ENCODE assay signal across 8 cellular contexts in the genomic region with DNA sequence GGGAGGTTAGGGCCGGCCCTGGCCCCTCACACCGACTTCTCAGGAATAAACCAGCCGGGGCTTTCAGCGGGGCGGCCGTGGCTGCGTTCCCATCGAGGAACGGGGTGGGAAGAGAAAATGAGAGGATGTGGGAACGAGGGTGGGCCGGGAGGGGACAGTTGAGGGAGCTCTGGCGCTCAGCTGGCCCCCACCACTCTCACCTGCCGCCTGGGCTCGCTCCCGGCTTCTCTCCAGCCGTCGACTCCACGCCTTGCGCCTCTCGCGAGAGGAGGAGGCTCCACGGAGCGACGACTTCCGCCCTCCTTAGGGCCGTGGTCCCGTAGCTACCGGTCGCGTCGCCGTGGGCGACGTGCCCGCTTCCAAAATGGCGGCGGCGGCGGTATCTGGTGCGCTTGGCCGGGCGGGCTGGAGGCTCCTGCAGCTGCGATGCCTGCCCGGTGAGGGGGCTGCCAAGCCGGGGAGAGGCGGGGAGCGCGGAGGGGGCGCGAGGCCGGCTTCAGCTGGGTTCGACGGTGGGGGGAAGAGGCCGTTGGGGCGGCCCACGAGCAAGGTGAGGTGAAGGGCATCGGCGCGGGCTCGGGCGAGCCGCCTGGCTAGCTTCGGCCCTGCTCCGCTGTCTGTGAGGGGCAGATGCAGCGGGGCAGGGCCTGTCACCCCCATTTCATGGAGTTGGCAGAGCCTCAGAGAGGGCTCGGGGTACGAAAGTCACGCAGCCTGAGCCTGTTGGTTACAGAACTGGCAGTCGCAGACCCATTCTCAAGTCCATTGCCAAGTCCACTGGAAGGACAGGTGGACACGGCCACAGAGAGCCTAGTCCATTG. TPM values are rescaled to one million over a fixed set of nuclear protein-coding genes. Genes with fewer than 3 reads are reported as not detected.
DNase-seq lines count a peak whose midpoint lies in the region; ATAC-seq lines count a peak whose summit lies in the region.

A gene (minus strand): TSS at position 244 of the 821 bp plus-strand sequence. CDS start 6,457 bp downstream, outside the sequence.
A gene with protein sequence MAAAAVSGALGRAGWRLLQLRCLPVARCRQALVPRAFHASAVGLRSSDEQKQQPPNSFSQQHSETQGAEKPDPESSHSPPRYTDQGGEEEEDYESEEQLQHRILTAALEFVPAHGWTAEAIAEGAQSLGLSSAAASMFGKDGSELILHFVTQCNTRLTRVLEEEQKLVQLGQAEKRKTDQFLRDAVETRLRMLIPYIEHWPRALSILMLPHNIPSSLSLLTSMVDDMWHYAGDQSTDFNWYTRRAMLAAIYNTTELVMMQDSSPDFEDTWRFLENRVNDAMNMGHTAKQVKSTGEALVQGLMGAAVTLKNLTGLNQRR (plus strand): TSS at position 338 of the 821 bp plus-strand sequence. CDS start 27 bp downstream, at position 365.

- peaks cover 13% of the 10 kb centered on the region for H3K36me3 ChIP-seq in CD8-positive, alpha-beta memory T cell (ENCODE audit: insufficient read depth, low read length)

- peak; percentile 88 to 96 (median 90) for DNase-seq in CD8-positive, alpha-beta memory T cell
- DNase-seq in HS-27A (ENCODE audit: low read depth) (peak; percentile 71), NK-92 (lab: John Stamatoyannopoulos, UW; ENCODE audit: unreplicated experiment) (peak; percentile 23), lung microvascular endothelial cell (ENCODE audit: low read depth in 2 of 2) (peak; percentile 95 to 97)
- DNase-seq in activated CD8-positive, alpha-beta memory T cell treated with anti-CD3 and anti-CD28 coated beads for 1 hour (ENCODE audit: extremely low read depth in 1 of 2, low read depth in 1 of 2), result peak; percentile 76 to 88
- peak; percentile 93 for DNase-seq in effector CD4-positive, alpha-beta T cell
- peak; percentile 69 to 91 (median 84) for DNase-seq in stimulated activated CD4-positive, alpha-beta T cell treated with anti-CD3 and anti-CD28 coated beads, TNF-alpha, amount 100 ng/mL, for 4 hours (ENCODE audit: low read depth in 3 of 3)

- POLR2A ChIA-PET in CD8-positive, alpha-beta memory T cell (lab: Charles Lee), result interaction anchor here (0.8 to 2.6 kb wide), 8 partner anchors 14 to 515 kb away, joined by 3 to 22 read pairs (median 4); a partner anchor contains a TSS

- no peaks in the 10 kb centered on the region for H3K27me3 ChIP-seq in CD8-positive, alpha-beta memory T cell (ENCODE audit: insufficient read depth, low read length, poor library complexity, severe bottlenecking)

- H3K4me3 Mint-ChIP-seq in CD8-positive, alpha-beta memory T cell, result peak within 1 kb of the TSS; percentile 88 to 97 (median 90)

- peak; percentile 95 for ATAC-seq in GM19467 (IDR thresholded peaks at IDR 0.05; ENCODE audit: unreplicated experiment)

- CTCF ChIA-PET in CD8-positive, alpha-beta memory T cell (lab: Charles Lee), result interaction anchor here (0.8 to 4.3 kb wide), 8 partner anchors 11 to 147 kb away, joined by 3 to 34 read pairs (median 5); a partner anchor contains a TSS

- peak within 1 kb of the TSS; percentile 88 for H3K27ac ChIP-seq in CD8-positive, alpha-beta memory T cell (ENCODE audit: low read depth, low read length)

- H3K27me3 Mint-ChIP-seq in CD8-positive, alpha-beta memory T cell, result no peaks in the 10 kb centered on the region

- peak within 1 kb of the TSS; percentile 93 for H3K4me3 ChIP-seq in CD8-positive, alpha-beta memory T cell (ENCODE audit: low read length)

- H3K4me1 ChIP-seq in CD8-positive, alpha-beta memory T cell (ENCODE audit: insufficient read depth, low read length), result peaks cover 26% of the 10 kb centered on the region

- no peaks in the 10 kb centered on the region for H3K9me3 Mint-ChIP-seq in CD8-positive, alpha-beta memory T cell

- H3K9me3 ChIP-seq in CD8-positive, alpha-beta memory T cell (ENCODE audit: low read length), result no peaks in the 10 kb centered on the region

- peaks cover 0 to 27% (median 2%) of the 10 kb centered on the region in 3 donors for H3K36me3 Mint-ChIP-seq in CD8-positive, alpha-beta memory T cell

- peak within 1 kb of the TSS; percentile 81 to 97 (median 92) for H3K27ac Mint-ChIP-seq in CD8-positive, alpha-beta memory T cell

- H3K4me1 Mint-ChIP-seq in CD8-positive, alpha-beta memory T cell, result peaks cover 28 to 46% (median 37%) of the 10 kb centered on the region in 3 donors

RNA-seq across cellular contexts. Expression of the first gene that starts in this region (rescaled TPM):
- 10 to 100 TPM; 79.0 to 81.1 TPM for total RNA-seq in CD8-positive, alpha-beta memory T cell
- polyA plus RNA-seq in CD8-positive, alpha-beta memory T cell, result 52.0 TPM
- 60.4 and 60.9 TPM in 2 replicates for total RNA-seq in lung microvascular endothelial cell

RNA-seq across cellular contexts. Expression of the second gene that starts in this region (rescaled TPM):
- 10 to 100 TPM; 50.5 to 51.9 TPM for total RNA-seq in CD8-positive, alpha-beta memory T cell
- 28.4 TPM for polyA plus RNA-seq in CD8-positive, alpha-beta memory T cell
- 32.7 and 55.8 TPM in 2 replicates for total RNA-seq in lung microvascular endothelial cell

Comparison
In these comparisons a context has a peak if more than half of its experiments do, and no peak if none do; other contexts are left out.
1. Peak in every context shown above with its lines: DNase-seq, ATAC-seq, H3K4me3 ChIP-seq and H3K27ac ChIP-seq.
2. DNase-seq: peak in every context shown above with its lines; median percentile 96 in lung microvascular endothelial cell; 93 in effector CD4-positive, alpha-beta T cell; 90 in CD8-positive, alpha-beta memory T cell; 84 in stimulated activated CD4-positive, alpha-beta T cell treated with anti-CD3 and anti-CD28 coated beads, TNF-alpha, amount 100 ng/mL, for 4 hours; 82 in activated CD8-positive, alpha-beta memory T cell treated with anti-CD3 and anti-CD28 coated beads for 1 hour; 71 in HS-27A; 23 in NK-92.